19 cellular contexts compared by ENCODE assay signal in the genomic region with DNA sequence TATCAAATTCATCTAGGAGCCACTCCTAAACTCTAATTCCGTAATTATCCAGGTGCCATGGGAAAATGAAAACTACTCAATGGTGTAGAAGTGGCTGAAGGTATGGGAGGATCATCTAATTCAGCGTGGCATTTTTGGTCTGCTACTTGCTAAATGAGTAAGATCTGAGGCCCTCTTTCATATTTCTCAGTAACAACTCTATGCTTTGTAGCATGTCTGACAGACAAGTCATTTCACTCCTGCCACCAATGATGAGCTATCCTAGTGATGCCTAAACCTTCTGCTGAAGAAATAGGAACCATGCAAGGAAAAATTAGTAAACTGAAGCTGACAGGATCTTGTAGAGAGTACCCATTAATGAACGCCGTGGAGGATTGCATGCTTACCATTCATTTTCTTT.
"Had no signal": no experiment of that assay in that cellular context is flagged by ENCODE, and none has a peak within 500 bp of the region (broad histone marks: within the 10 kb centered on the region; RNA-seq: fewer than 3 reads in every experiment).

No MANE protein-coding gene starts in this region.

- H3K27ac ChIP-seq: prostate gland, right atrium auricular region, tibial artery had no signal

- H3K9me3 ChIP-seq: prostate gland, right atrium auricular region, tibial artery had no signal

- DNase-seq: activated CD8-positive, alpha-beta memory T cell treated with anti-CD3 and anti-CD28 coated beads for 24 hours; activated CD8-positive, alpha-beta memory T cell treated with anti-CD3 and anti-CD28 coated beads, Interleukin-2, amount 50 U/mL, for 48 hours; activated effector memory CD4-positive, alpha-beta T cell treated with anti-CD3 and anti-CD28 coated beads, Interleukin-2, amount 50 U/mL, for 16 hours; activated naive CD4-positive, alpha-beta T cell treated with anti-CD3 and anti-CD28 coated beads, Interleukin-2, amount 50 U/mL, for 16 hours; activated T-cell treated with anti-CD3 and anti-CD28 coated beads, Interleukin-2, amount 50 U/mL, for 72 hours; cerebellar nuclear complex; cortex of kidney; naive thymus-derived CD4-positive, alpha-beta T cell; stimulated activated CD4-positive, alpha-beta T cell treated with anti-CD3 and anti-CD28 coated beads, Interleukin-12 subunit alpha, Interleukin-12 subunit beta, amount 100 ng/mL, for 4 hours; stimulated activated CD4-positive, alpha-beta T cell treated with anti-CD3 and anti-CD28 coated beads, Interleukin-1b, Interleukin-23, amount 100 ng/mL, for 48 hours; stimulated activated CD8-positive, alpha-beta memory T cell treated with anti-CD3 and anti-CD28 coated beads, Interleukin-4, amount 100 ng/mL, for 48 hours; stimulated activated naive CD4-positive, alpha-beta T cell treated with Interleukin-2 at 50 U/mL for 16 hours; T-helper 9 cell; tibial artery had no signal

- FAIRE-seq: astrocyte, bronchial epithelial cell had no signal

- H3K4me1 ChIP-seq: prostate gland, right atrium auricular region, tibial artery had no signal

- H3K27me3 ChIP-seq: right atrium auricular region, tibial artery had no signal

- H3K36me3 ChIP-seq: prostate gland, right atrium auricular region, tibial artery had no signal

- ATAC-seq: activated T-cell treated with anti-CD3 and anti-CD28 coated beads, Interleukin-2, amount 50 U/mL, for 72 hours; esophagus mucosa; naive thymus-derived CD4-positive, alpha-beta T cell had no signal

- H3K4me3 ChIP-seq: prostate gland, right atrium auricular region, tibial artery had no signal
